In genomic region chr4:156788782-156789181, GRCh38 we compare ENCODE assay signal across 22 cellular contexts.
"Had no signal": no experiment of that assay in that cellular context is flagged by ENCODE, and none has a peak within 500 bp of the region (broad histone marks: within the 10 kb centered on the region; RNA-seq: fewer than 3 reads in every experiment).

No MANE protein-coding gene starts in this region.

- ATAC-seq: activated CD8-positive, alpha-beta T cell treated with anti-CD3 and anti-CD28 coated beads, Interleukin-2, amount 10 ng/mL, durations not matched to agents 7 days and 5 days; K562; Right ventricle myocardium inferior; WTC11 had no signal

- H3K4me3 ChIP-seq: ascending aorta, K562, SK-N-MC had no signal

- FAIRE-seq: K562 had no signal

- DNase-seq: activated CD4-positive, alpha-beta T cell treated with anti-CD3 and anti-CD28 coated beads for 48 hours; activated CD4-positive, alpha-beta T cell treated with anti-CD3 and anti-CD28 coated beads, Interleukin-2, amount 50 U/mL, for 4 hours; activated CD4-positive, CD25-positive, alpha-beta regulatory T cell treated with anti-CD3 and anti-CD28 coated beads, Interleukin-2, amount 50 U/mL, for 72 hours; activated CD8-positive, alpha-beta memory T cell treated with anti-CD3 and anti-CD28 coated beads, Interleukin-2, amount 50 U/mL, for 48 hours; activated CD8-positive, alpha-beta T cell treated with anti-CD3 and anti-CD28 coated beads, Interleukin-2, amount 10 ng/mL, durations not matched to agents 7 days and 5 days; activated effector memory CD4-positive, alpha-beta T cell treated with Interleukin-2 at 50 U/mL for 16 hours; activated naive CD4-positive, alpha-beta T cell; activated T-cell treated with anti-CD3 and anti-CD28 coated beads, Interleukin-2, amount 50 U/mL, for 1 hour; NCI-H1417; NCI-H1930; NCI-H2107; NCI-H345; NCI-H510A; NCI-H526 treated with DMSO at 0.1 percent for 48 hours; NCI-H82; RPMI8226; SW 1271 had no signal
